10 cellular contexts compared by ENCODE assay signal in genomic region chr5:104540448-104540847, GRCh38.
DNase-seq lines count a peak whose midpoint lies in the region; ATAC-seq, FAIRE-seq and TF ChIP-seq lines count a peak whose summit lies in the region.
"Had no signal": no experiment of that assay in that cellular context is flagged by ENCODE, and none has a peak within 500 bp of the region (broad histone marks: within the 10 kb centered on the region; RNA-seq: fewer than 3 reads in every experiment).

No MANE protein-coding gene starts in this region.

- in situ Hi-C loops in Panc1 (cut with HindIII; ENCODE audit: low pct_unique_long_range_greater_than_20kb, low sequenced_read_pairs): no loop called here

- CTCF ChIA-PET in Panc1 (lab: Charles Lee): no interaction called here

- no peaks in the 10 kb centered on the region for H3K9me3 ChIP-seq in Panc1 (ENCODE audit: control insufficient read depth, insufficient read depth, low read depth, low read length)
- H3K9me3 ChIP-seq in sigmoid colon: no peaks in the 10 kb centered on the region
- no peaks in the 10 kb centered on the region for H3K9me3 ChIP-seq in effector memory CD4-positive, alpha-beta T cell (ENCODE audit: control insufficient read depth, low read length)

- WGBS in sigmoid colon, 2 donors: 11 to 43% methylated on average over 1 of the region's 1 CpG

- TF ChIP-seq POLR2A in sigmoid colon (IDR thresholded peaks at IDR 0.05) (no peak), GM12891 (IDR thresholded peaks at IDR 0.05; ENCODE audit: low read depth, low read length) (no peak)

- H3K4me1 ChIP-seq in Panc1 (ENCODE audit: control insufficient read depth, insufficient read depth, low read length) (no peaks in the 10 kb centered on the region), sigmoid colon (peaks cover 0 to 53% (median 20%) of the 10 kb centered on the region in 4 donors)
- no peaks in the 10 kb centered on the region for H3K4me1 ChIP-seq in effector memory CD4-positive, alpha-beta T cell (ENCODE audit: control insufficient read depth, insufficient read depth, low read length, poor library complexity, severe bottlenecking)

- no TSS peak for BruUV-seq in Panc1 (replicated peaks; lab: Mats Ljungman, UMichigan)

- H3K36me3 ChIP-seq in Panc1 (ENCODE audit: control insufficient read depth, insufficient read depth, low read length) (no peaks in the 10 kb centered on the region), sigmoid colon (no peaks in the 10 kb centered on the region)
- no peaks in the 10 kb centered on the region for H3K36me3 ChIP-seq in effector memory CD4-positive, alpha-beta T cell (ENCODE audit: control insufficient read depth, insufficient read depth, low read length)

- intact Hi-C loops in Panc1 (cut with micrococcal nuclease; ENCODE audit: unreplicated experiment): no loop called here
- intact Hi-C loops in sigmoid colon (cut with DNase I): loop anchor here (5.0 kb wide), 1 partner anchor 107 kb away; no protein-coding TSS in a partner anchor

- TF ChIP-seq CTCF in Panc1 (IDR thresholded peaks at IDR 0.05): no peak
- no peak for TF ChIP-seq CTCF in sigmoid colon (IDR thresholded peaks at IDR 0.05)

- no peak for FAIRE-seq in GM12891 (lab: Jason Lieb, UNC)

- no peak for TF ChIP-seq EP300 in sigmoid colon (IDR thresholded peaks at IDR 0.05)

- H3K27me3 ChIP-seq in Panc1 (ENCODE audit: control insufficient read depth, insufficient read depth, low read length) (no peaks in the 10 kb centered on the region), sigmoid colon (no peaks in the 10 kb centered on the region)
- H3K27me3 ChIP-seq in effector memory CD4-positive, alpha-beta T cell (replicated peaks; ENCODE audit: control insufficient read depth, insufficient read depth, low read length, poor library complexity, severe bottlenecking): no peaks in the 10 kb centered on the region

- POLR2A ChIA-PET in Panc1 (lab: Charles Lee): no interaction called here

- DNase-seq in HT-29 (ENCODE audit: low spot score): peak; percentile 59
- DNase-seq in Panc1 (ENCODE audit: low read depth, low spot score): no peak
- peak; percentile 43 for DNase-seq in fibroblast of gingiva (ENCODE audit: low read depth)
- DNase-seq in sigmoid colon: no peak
- DNase-seq in effector memory CD4-positive, alpha-beta T cell: no peak
- no peak for DNase-seq in GM12891 (ENCODE audit: insufficient read length, low spot score)
- DNase-seq in NCI-H1694 (lab: John Stamatoyannopoulos, UW): no peak
- DNase-seq: activated CD4-positive, alpha-beta T cell treated with anti-CD3 and anti-CD28 coated beads, Interleukin-2, amount 10 ng/mL, durations not matched to agents 24 days and 14 days; DMS53 had no signal

- ATAC-seq in Panc1: peak; percentile 12; the same call in 1 of the 2 replicates
- ATAC-seq: left lobe of liver had no signal

- H3K4me3 ChIP-seq in Panc1 (ENCODE audit: low read depth in 2 of 2, low read length in 2 of 2): no peak overlapping the region
- H3K4me3 ChIP-seq in sigmoid colon: no peak overlapping the region
- H3K4me3 ChIP-seq in effector memory CD4-positive, alpha-beta T cell (ENCODE audit: insufficient read depth, low read depth, low read length, poor library complexity, severe bottlenecking): no peak overlapping the region

- peak overlapping the region; percentile 63; the same call in 1 of the 2 replicates for H3K27ac ChIP-seq in Panc1 (ENCODE audit: low read length)
- peak overlapping the region in 3 of 4 donors; percentile 54 to 74 (median 72) for H3K27ac ChIP-seq in sigmoid colon
- no peak overlapping the region for H3K27ac ChIP-seq in effector memory CD4-positive, alpha-beta T cell (ENCODE audit: insufficient read depth, low read length, poor library complexity, severe bottlenecking)

TF ChIP-seq in GM12891, 5 proteins besides CTCF, POLR2A, EP300 and RAD21:
- TF ChIP-seq PAX5 (IDR thresholded peaks at IDR 0.05; ENCODE audit: insufficient read depth, low read length, severe bottlenecking): no peak
- TF ChIP-seq POU2F2 (IDR thresholded peaks at IDR 0.05; ENCODE audit: low read depth, low read length): no peak
- no peak for TF ChIP-seq SPI1 (IDR thresholded peaks at IDR 0.05; ENCODE audit: low read depth, low read length)
- no peak for TF ChIP-seq TAF1 (IDR thresholded peaks at IDR 0.05; ENCODE audit: low read depth, low read length)
- no peak for TF ChIP-seq POLR2AphosphoS5 (IDR thresholded peaks at IDR 0.05; ENCODE audit: low read depth, low read length)

Comparison
In these comparisons a context has a peak if more than half of its experiments do, and no peak if none do; other contexts are left out.
1. DNase-seq: peak in HT-29 (single experiment) and fibroblast of gingiva (single experiment); none in Panc1 (single experiment), sigmoid colon (single experiment), effector memory CD4-positive, alpha-beta T cell (0 of 3), GM12891 (single experiment) and NCI-H1694 (single experiment).